In genomic region chr2:215728504-215729065, GRCh38 we compare ENCODE assay signal across 9 cellular contexts.
DNase-seq lines count a peak whose midpoint lies in the region; ATAC-seq and TF ChIP-seq lines count a peak whose summit lies in the region.
"Had no signal": no experiment of that assay in that cellular context is flagged by ENCODE, and none has a peak within 500 bp of the region (broad histone marks: within the 10 kb centered on the region; RNA-seq: fewer than 3 reads in every experiment).

No MANE protein-coding gene starts in this region.

- DNase-seq in RWPE1 (ENCODE audit: low spot score) (peak; percentile 28), left lobe of liver (ENCODE audit: low spot score) (no peak), NCI-H1092 treated with DMSO at 0.1 percent for 48 hours (lab: John Stamatoyannopoulos, UW) (no peak), GDM1 (lab: John Stamatoyannopoulos, UW) (no peak)
- DNase-seq in stimulated activated CD4-positive, alpha-beta T cell treated with anti-CD3 and anti-CD28 coated beads, Interleukin-4, amount 100 ng/mL, for 24 hours = no peak
- no peak for DNase-seq in stimulated activated CD4-positive, alpha-beta T cell treated with anti-CD3 and anti-CD28 coated beads, Interleukin-2, amount 100 ng/mL, for 48 hours
- DNase-seq: heart right ventricle had no signal

- TF ChIP-seq POLR2A in GM18505 (IDR thresholded peaks at IDR 0.05; ENCODE audit: borderline replicate concordance, extremely low read depth, insufficient read depth, insufficient read length) = no peak

- POLR2A ChIA-PET in RWPE1 (lab: Yijun Ruan, JAX; ENCODE audit: low non-redundant PET) = no interaction called here

- H3K27ac ChIP-seq in RWPE1 = no peak overlapping the region

- ATAC-seq in GM18505 (IDR thresholded peaks at IDR 0.05; ENCODE audit: unreplicated experiment) (peak; percentile 73), HG02798 (IDR thresholded peaks at IDR 0.05; ENCODE audit: poor library complexity, unreplicated experiment) (peak; percentile 67), left lobe of liver (peak; percentile 37)

- TF ChIP-seq CTCF in RWPE1 (conservative IDR thresholded peaks at IDR 0.05; ENCODE audit: low read depth) = no peak

- CTCF ChIA-PET in RWPE1 (lab: Yijun Ruan, JAX) = no interaction called here
